In genomic region chr16:88686062-88686438, GRCh38 we compare ENCODE assay signal across 7 cellular contexts. TPM values are rescaled to one million over a fixed set of nuclear protein-coding genes. Genes with fewer than 3 reads are reported as not detected.
DNase-seq lines count a peak whose midpoint lies in the region; ATAC-seq and TF ChIP-seq lines count a peak whose summit lies in the region.

No MANE protein-coding gene starts in this region.

- DNase-seq in RWPE2 (ENCODE audit: low spot score) (no peak), dorsolateral prefrontal cortex (no peak), naive B cell (no peak), hippocampal formation (lab: John Stamatoyannopoulos, UW) (no peak)

- H3K27ac ChIP-seq in RWPE2 (ENCODE audit: poor library complexity, severe bottlenecking) (no peak overlapping the region), dorsolateral prefrontal cortex (peak overlapping the region in 25 of 59 donors; percentile 8 to 83 (median 39))

- H3K9me3 Mint-ChIP-seq in naive B cell = no peaks in the 10 kb centered on the region

- peak; percentile 11 for ATAC-seq in GM18498 (IDR thresholded peaks at IDR 0.05; ENCODE audit: unreplicated experiment)
- ATAC-seq in HG02642 (IDR thresholded peaks at IDR 0.05; ENCODE audit: poor library complexity, unreplicated experiment) = peak; percentile 10
- peak; percentile 45 for ATAC-seq in RWPE2 (ENCODE audit: low read depth)
- ATAC-seq in naive B cell (ENCODE audit: low read depth in 2 of 2) = peak; percentile 13 to 15
- no peak for ATAC-seq in GM18870 (IDR thresholded peaks at IDR 0.05; ENCODE audit: unreplicated experiment)

- no peaks in the 10 kb centered on the region for H3K36me3 ChIP-seq in RWPE2 (ENCODE audit: low read depth)

- H3K4me3 Mint-ChIP-seq in naive B cell = peak overlapping the region; percentile 77 to 94 (median 85)

- peak overlapping the region in 1 of 6 donors; percentile 86 for H3K27ac Mint-ChIP-seq in naive B cell

- H3K9me3 ChIP-seq in RWPE2 (ENCODE audit: severe bottlenecking) = no peaks in the 10 kb centered on the region

- no peak for TF ChIP-seq CTCF in RWPE2 (IDR thresholded peaks at IDR 0.05; ENCODE audit: poor library complexity, severe bottlenecking)
- no peak for TF ChIP-seq CTCF in dorsolateral prefrontal cortex (IDR thresholded peaks at IDR 0.05 in 54 of 56, conservative IDR thresholded peaks at IDR 0.05 in 2 of 56; ENCODE audit: low read depth in 1 of 56, partially characterized antibody in 56 of 56)

- H3K4me3 ChIP-seq in RWPE2 (ENCODE audit: severe bottlenecking) = peak overlapping the region; percentile 34
- H3K4me3 ChIP-seq in dorsolateral prefrontal cortex = peak overlapping the region in 58 of 59 donors; percentile 18 to 67 (median 50)

- H3K4me1 ChIP-seq in RWPE2 (ENCODE audit: insufficient read depth, poor library complexity, severe bottlenecking) = no peaks in the 10 kb centered on the region

- H3K4me1 Mint-ChIP-seq in naive B cell = peaks cover 24 to 53% (median 39%) of the 10 kb centered on the region in 3 donors

- H3K27me3 Mint-ChIP-seq in naive B cell = no peaks in the 10 kb centered on the region

- no peaks in the 10 kb centered on the region for H3K36me3 Mint-ChIP-seq in naive B cell

- H3K27me3 ChIP-seq in RWPE2 (ENCODE audit: insufficient read depth, poor library complexity, severe bottlenecking) = peaks cover 24% of the 10 kb centered on the region
- H3K27me3 ChIP-seq in dorsolateral prefrontal cortex = peaks cover 0 to 63% (median 25%) of the 10 kb centered on the region in 45 donors

- intact Hi-C loops in dorsolateral prefrontal cortex (cut with DNase I) = no loop called here

RNA-seq across cellular contexts. Expression of gene SNAI3, which starts 0.3 kb away (rescaled TPM):
- total RNA-seq in dorsolateral prefrontal cortex = 1 to 10 TPM in 49 of 120 experiments, under 1 TPM in 62, not detected in 9; 0.26 to 2.6 (median 0.90) TPM
- polyA plus RNA-seq in naive B cell (ENCODE audit: low read depth in 6 of 6) = 1 to 10 TPM; 1.4 to 9.0 (median 5.9) TPM

RNA-seq across cellular contexts. Expression of gene RNF166, which starts 20.2 kb away (rescaled TPM):
- total RNA-seq in dorsolateral prefrontal cortex = 10 to 100 TPM; 15.1 to 52.4 (median 24.8) TPM
- 10 to 100 TPM; 28.0 to 42.5 (median 33.0) TPM for polyA plus RNA-seq in naive B cell (ENCODE audit: low read depth in 6 of 6)

RNA-seq across cellular contexts. Expression of gene CTU2, which starts 20.3 kb away (rescaled TPM):
- 10 to 100 TPM; 14.1 to 40.3 (median 24.0) TPM for total RNA-seq in dorsolateral prefrontal cortex
- 10 to 100 TPM in 5 of 6 donors, 1 to 10 TPM in 1; 9.8 to 16.8 (median 13.1) TPM for polyA plus RNA-seq in naive B cell (ENCODE audit: low read depth in 6 of 6)

RNA-seq across cellular contexts. Expression of gene MVD, which starts 23.2 kb away (rescaled TPM):
- total RNA-seq in dorsolateral prefrontal cortex = 100 to 1,000 TPM in 5 of 120 experiments, 10 to 100 TPM in 115; 44.3 to 110 (median 70.6) TPM
- 10 to 100 TPM in 5 of 6 donors, 1 to 10 TPM in 1; 9.7 to 36.1 (median 18.2) TPM for polyA plus RNA-seq in naive B cell (ENCODE audit: low read depth in 6 of 6)

RNA-seq across cellular contexts. Expression of gene CYBA, which starts 35.2 kb away (rescaled TPM):
- total RNA-seq in dorsolateral prefrontal cortex = 10 to 100 TPM in 119 of 120 experiments, 1 to 10 TPM in 1; 8.7 to 94.0 (median 30.1) TPM
- polyA plus RNA-seq in naive B cell (ENCODE audit: low read depth in 6 of 6) = 1,000 to 10,000 TPM; 1,408 to 2,468 (median 1,616) TPM
